In the genomic region with DNA sequence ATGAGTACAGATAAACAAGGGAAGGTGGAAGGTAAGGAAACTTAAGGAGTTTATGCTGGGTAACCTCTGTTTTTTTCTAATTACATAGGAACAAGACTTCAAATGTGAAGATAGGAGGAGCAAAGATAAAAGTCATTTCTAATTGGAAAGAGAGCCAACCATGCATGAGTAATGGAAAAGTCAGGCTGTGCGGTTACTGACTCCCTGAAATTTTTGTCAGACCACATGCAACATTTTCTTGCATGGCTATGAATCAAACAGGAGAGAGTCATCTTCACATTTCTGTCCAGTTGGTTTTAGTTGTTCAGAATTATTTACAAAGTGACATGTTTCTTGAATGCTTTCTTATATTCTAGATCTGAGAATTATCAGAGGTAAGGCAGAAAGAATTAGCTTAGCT, we compare ENCODE assay signal across 13 cellular contexts.
DNase-seq lines count a peak whose midpoint lies in the region; ATAC-seq and TF ChIP-seq lines count a peak whose summit lies in the region.
"Had no signal": no experiment of that assay in that cellular context is flagged by ENCODE, and none has a peak within 500 bp of the region (broad histone marks: within the 10 kb centered on the region; RNA-seq: fewer than 3 reads in every experiment).

No MANE protein-coding gene starts in this region.

- H3K36me3 ChIP-seq in CD8-positive, alpha-beta T cell (ENCODE audit: insufficient read depth, low read length): no peaks in the 10 kb centered on the region
- H3K36me3 ChIP-seq: ascending aorta had no signal

- H3K27ac Mint-ChIP-seq in CD8-positive, alpha-beta T cell: no peak overlapping the region
- H3K27ac Mint-ChIP-seq: type B pancreatic cell had no signal

- intact Hi-C loops in CD8-positive, alpha-beta T cell (cut with DNase I, micrococcal nuclease): no loop called here

- H3K27me3 Mint-ChIP-seq in CD8-positive, alpha-beta T cell (ENCODE audit: low read depth): peaks cover 2% of the 10 kb centered on the region

- peaks cover 6% of the 10 kb centered on the region for H3K4me1 ChIP-seq in CD8-positive, alpha-beta T cell (ENCODE audit: insufficient read depth, low read length)
- H3K4me1 ChIP-seq: ascending aorta had no signal

- no peak overlapping the region for H3K4me3 ChIP-seq in foreskin fibroblast (ENCODE audit: low read depth in 1 of 2, low read length in 2 of 2)
- no peak overlapping the region for H3K4me3 ChIP-seq in CD8-positive, alpha-beta T cell (ENCODE audit: low read depth, low read length)
- H3K4me3 ChIP-seq: ascending aorta had no signal

- POLR2A ChIA-PET in CD8-positive, alpha-beta T cell (lab: Charles Lee): no interaction called here

- DNase-seq in A172 (ENCODE audit: low spot score) (peak; percentile 83), HCEC 1CT (peak; percentile 93), amniotic stem cell (lab: John Stamatoyannopoulos, UW) (peak; percentile 50), foreskin fibroblast (peak; percentile 81 to 91), globus pallidus (ENCODE audit: low spot score) (no peak), AML-193 (lab: John Stamatoyannopoulos, UW) (no peak)
- DNase-seq in CD8-positive, alpha-beta T cell: no peak
- DNase-seq in central memory CD4-positive, alpha-beta T cell: no peak
- DNase-seq: activated CD4-positive, alpha-beta T cell treated with anti-CD3 and anti-CD28 coated beads for 1 hour; activated T-cell treated with anti-CD3 and anti-CD28 coated beads, Interleukin-2, amount 50 U/mL, for 4 hours; occipital lobe had no signal

- H3K4me3 Mint-ChIP-seq in CD8-positive, alpha-beta T cell: no peak overlapping the region
- H3K4me3 Mint-ChIP-seq: activated T-cell treated with anti-CD3 and anti-CD28 coated beads, Interleukin-2, amount 50 U/mL, for 4 hours; type B pancreatic cell had no signal

- no peak for ATAC-seq in CD8-positive, alpha-beta T cell
- ATAC-seq: activated T-cell treated with anti-CD3 and anti-CD28 coated beads, Interleukin-2, amount 50 U/mL, for 4 hours had no signal

- peaks cover 4% of the 10 kb centered on the region for H3K4me1 Mint-ChIP-seq in CD8-positive, alpha-beta T cell (ENCODE audit: low read depth)

- no peak for TF ChIP-seq CTCF in foreskin fibroblast (IDR thresholded peaks at IDR 0.05; ENCODE audit: low read depth, low read length)
- TF ChIP-seq CTCF in CD8-positive, alpha-beta T cell (IDR thresholded peaks at IDR 0.05): no peak

- CTCF ChIA-PET in CD8-positive, alpha-beta T cell (lab: Charles Lee): no interaction called here

- no peaks in the 10 kb centered on the region for H3K36me3 Mint-ChIP-seq in CD8-positive, alpha-beta T cell
- H3K36me3 Mint-ChIP-seq: type B pancreatic cell had no signal

- H3K27me3 ChIP-seq in CD8-positive, alpha-beta T cell (ENCODE audit: insufficient read depth, low read length): no peaks in the 10 kb centered on the region
- H3K27me3 ChIP-seq: ascending aorta had no signal

- H3K9me3 Mint-ChIP-seq in CD8-positive, alpha-beta T cell: no peaks in the 10 kb centered on the region
- H3K9me3 Mint-ChIP-seq: activated T-cell treated with anti-CD3 and anti-CD28 coated beads, Interleukin-2, amount 50 U/mL, for 4 hours; type B pancreatic cell had no signal

- H3K9me3 ChIP-seq in CD8-positive, alpha-beta T cell (ENCODE audit: low read length): no peaks in the 10 kb centered on the region
- H3K9me3 ChIP-seq: ascending aorta had no signal

- no peak overlapping the region for H3K27ac ChIP-seq in CD8-positive, alpha-beta T cell (ENCODE audit: low read depth, low read length)
- H3K27ac ChIP-seq: ascending aorta had no signal

Comparison
In these comparisons a context has a peak if more than half of its experiments do, and no peak if none do; other contexts are left out.
1. DNase-seq: peak in A172 (single experiment), HCEC 1CT (single experiment), amniotic stem cell (single experiment) and foreskin fibroblast (2 of 2); none in globus pallidus (single experiment), CD8-positive, alpha-beta T cell (0 of 7), AML-193 (0 of 2) and central memory CD4-positive, alpha-beta T cell (single experiment).